In genomic region chr20:63174309-63175030, GRCh38 we compare ENCODE assay signal across 20 cellular contexts. TPM values are rescaled to one million over a fixed set of nuclear protein-coding genes. Genes with fewer than 3 reads are reported as not detected.
DNase-seq lines count a peak whose midpoint lies in the region; ATAC-seq and TF ChIP-seq lines count a peak whose summit lies in the region.
"Had no signal": no experiment of that assay in that cellular context is flagged by ENCODE, and none has a peak within 500 bp of the region (broad histone marks: within the 10 kb centered on the region; RNA-seq: fewer than 3 reads in every experiment).

No MANE protein-coding gene starts in this region.

- WGBS in endodermal cell (ENCODE audit: insufficient coverage in 1 of 2, insufficient read length in 1 of 2), 2 experiments: 22% methylated on average over 16 of the region's 16 CpGs; no CpG with 5 or more reads in 1 of the 2 experiments
- no CpG with 5 or more reads among the region's 16 CpGs for WGBS in neuronal stem cell (ENCODE audit: extremely low coverage in 2 of 2, insufficient read length in 2 of 2, insufficient replicate concordance in 1 of 2), 2 donors

- no peak for ATAC-seq in sciatic nerve
- no peak for ATAC-seq in activated T-helper 17 cell treated with anti-CD3 and anti-CD28 coated beads, Interleukin-2, amount 50 U/mL, for 72 hours (replicated peaks)
- ATAC-seq: left ventricle myocardium superior had no signal

- peaks cover 7% of the 10 kb centered on the region; the same call in 1 of the 2 replicates for H3K4me1 ChIP-seq in ES-I3 (ENCODE audit: insufficient read depth, low read length)
- H3K4me1 ChIP-seq in endodermal cell (ENCODE audit: control insufficient read depth, insufficient read depth, low read length): peaks cover 2% of the 10 kb centered on the region
- H3K4me1 ChIP-seq in neuronal stem cell (ENCODE audit: control insufficient read depth in 2 of 2, insufficient read depth in 1 of 2, low read depth in 1 of 2, low read length in 2 of 2): peaks cover 38 to 39% of the 10 kb centered on the region in 2 donors
- H3K4me1 ChIP-seq: parathyroid adenoma had no signal

- peaks cover 9% of the 10 kb centered on the region for H3K79me1 ChIP-seq in neuronal stem cell (ENCODE audit: low read depth, low read length)

- DNase-seq in NCI-H2171 (lab: John Stamatoyannopoulos, UW) (peak; percentile 19), endodermal cell (no peak), neuronal stem cell (ENCODE audit: low spot score) (peak; percentile 52), sciatic nerve (ENCODE audit: low spot score) (no peak), GM10266 (ENCODE audit: extremely low spot score) (no peak)
- DNase-seq: activated CD4-positive, alpha-beta T cell treated with anti-CD3 and anti-CD28 coated beads, Interleukin-2, amount 50 U/mL, for 1 hour; activated naive CD4-positive, alpha-beta T cell; foreskin melanocyte; left ventricle myocardium superior; NCI-H146; NCI-H524; OCI-M1 had no signal

- H3K27ac ChIP-seq in endodermal cell (ENCODE audit: low read depth, low read length): no peak overlapping the region
- peak overlapping the region; percentile 83 for H3K27ac ChIP-seq in neuronal stem cell (replicated peaks; ENCODE audit: low read length)
- H3K27ac ChIP-seq: ascending aorta, parathyroid adenoma, SJSA1, skin epidermis, thoracic aorta had no signal

- H3K36me3 ChIP-seq in ES-I3 (ENCODE audit: insufficient read depth, low read length) (no peaks in the 10 kb centered on the region), endodermal cell (ENCODE audit: control insufficient read depth, insufficient read depth, low read length) (no peaks in the 10 kb centered on the region), neuronal stem cell (replicated peaks in 1 of 2; ENCODE audit: control insufficient read depth in 2 of 2, insufficient read depth in 2 of 2, low read length in 2 of 2) (peaks cover 0 to 1% of the 10 kb centered on the region in 2 donors)
- H3K36me3 ChIP-seq: ascending aorta, SJSA1, thoracic aorta had no signal

- H2BK15ac ChIP-seq in neuronal stem cell (ENCODE audit: low read length): peak overlapping the region; percentile 69

- peak overlapping the region; percentile 71 for H2BK5ac ChIP-seq in neuronal stem cell (ENCODE audit: low read length)

- TF ChIP-seq CTCF in endodermal cell (conservative IDR thresholded peaks at IDR 0.05) (no peak), GM10266 (IDR thresholded peaks at IDR 0.05; ENCODE audit: control insufficient read depth, insufficient read depth, low read depth, missing control alignments) (no peak)

- intact Hi-C loops in sciatic nerve (cut with DNase I): no loop called here

- H3K36me3 Mint-ChIP-seq in endodermal cell (ENCODE audit: low read depth): no peaks in the 10 kb centered on the region
- peaks cover 6% of the 10 kb centered on the region for H3K36me3 Mint-ChIP-seq in activated T-helper 17 cell treated with anti-CD3 and anti-CD28 coated beads, Interleukin-2, amount 50 U/mL, for 72 hours (ENCODE audit: low read depth)

- H3K9ac ChIP-seq in ES-I3 (ENCODE audit: low read depth, low read length) (peak overlapping the region; percentile 18; the same call in 1 of the 2 replicates), endodermal cell (ENCODE audit: extremely low read depth, low read length, poor library complexity, severe bottlenecking) (no peak overlapping the region), neuronal stem cell (ENCODE audit: low read depth, low read length, poor library complexity) (peak overlapping the region; percentile 12)
- H3K9ac ChIP-seq: parathyroid adenoma had no signal

- H3K4me3 ChIP-seq in endodermal cell (ENCODE audit: low read length) (no peak overlapping the region), neuronal stem cell (ENCODE audit: low read length in 2 of 2) (peak overlapping the region; percentile 12 to 79)
- H3K4me3 ChIP-seq: ascending aorta, SJSA1, skin epidermis, thoracic aorta had no signal

- peak overlapping the region; percentile 89 for H2AFZ ChIP-seq in neuronal stem cell (ENCODE audit: low read length)
- H2AFZ ChIP-seq: parathyroid adenoma had no signal

- H3K4me2 ChIP-seq in neuronal stem cell (ENCODE audit: insufficient read depth, low read length, poor library complexity, severe bottlenecking): peak overlapping the region; percentile 89

- H2BK12ac ChIP-seq in neuronal stem cell (ENCODE audit: low read length): peak overlapping the region; percentile 99

- H3K18ac ChIP-seq in neuronal stem cell (ENCODE audit: low read length): peak overlapping the region; percentile 98

- H4K91ac ChIP-seq in neuronal stem cell (ENCODE audit: low read depth, low read length, poor library complexity): peak overlapping the region; percentile 80

- peak overlapping the region; percentile 99 for H2AK5ac ChIP-seq in neuronal stem cell (ENCODE audit: low read depth, low read length)

- peak overlapping the region; percentile 58 for H3K4ac ChIP-seq in neuronal stem cell (ENCODE audit: low read length)

- peaks cover 86% of the 10 kb centered on the region for H3K27me3 Mint-ChIP-seq in endodermal cell (ENCODE audit: insufficient read depth)
- H3K27me3 Mint-ChIP-seq in activated T-helper 17 cell treated with anti-CD3 and anti-CD28 coated beads, Interleukin-2, amount 50 U/mL, for 72 hours: peaks cover 22% of the 10 kb centered on the region

- peaks cover 98% of the 10 kb centered on the region for H3K27me3 ChIP-seq in endodermal cell (ENCODE audit: control insufficient read depth, insufficient read depth, low read length, poor library complexity, severe bottlenecking)
- peaks cover 0 to 32% (median 17%) of the 10 kb centered on the region in 3 experiments for H3K27me3 ChIP-seq in neuronal stem cell (ENCODE audit: control insufficient read depth in 3 of 3, insufficient read depth in 3 of 3, low read depth in 1 of 3, low read length in 3 of 3)

- H3K4me3 Mint-ChIP-seq in endodermal cell: peak overlapping the region; percentile 45
- no peak overlapping the region for H3K4me3 Mint-ChIP-seq in activated T-helper 17 cell treated with anti-CD3 and anti-CD28 coated beads, Interleukin-2, amount 50 U/mL, for 72 hours

- H3K9me3 ChIP-seq in ES-I3 (ENCODE audit: control insufficient read depth, insufficient read depth, low read length) (no peaks in the 10 kb centered on the region), endodermal cell (ENCODE audit: control insufficient read depth, low read length) (no peaks in the 10 kb centered on the region), neuronal stem cell (replicated peaks in 1 of 2; ENCODE audit: control insufficient read depth in 2 of 2, insufficient read depth in 1 of 2, low read depth in 1 of 2, low read length in 2 of 2) (no peaks in the 10 kb centered on the region)
- H3K9me3 ChIP-seq: ascending aorta, SJSA1, thoracic aorta had no signal

- no peak overlapping the region for H3K27ac Mint-ChIP-seq in endodermal cell
- H3K27ac Mint-ChIP-seq in activated T-helper 17 cell treated with anti-CD3 and anti-CD28 coated beads, Interleukin-2, amount 50 U/mL, for 72 hours: no peak overlapping the region
- H3K27ac Mint-ChIP-seq: CD14-positive monocyte had no signal

- peak overlapping the region; percentile 98 for H2BK120ac ChIP-seq in neuronal stem cell (ENCODE audit: low read depth, low read length)

- peak overlapping the region; percentile 25 for H3K14ac ChIP-seq in neuronal stem cell (ENCODE audit: low read length)

- H4K8ac ChIP-seq in neuronal stem cell (ENCODE audit: low read depth, low read length): peak overlapping the region; percentile 89

- peak overlapping the region; percentile 86 for H3K23ac ChIP-seq in neuronal stem cell (ENCODE audit: low read depth, low read length, poor library complexity)

- peaks cover 6% of the 10 kb centered on the region for H3K4me1 Mint-ChIP-seq in endodermal cell
- H3K4me1 Mint-ChIP-seq in activated T-helper 17 cell treated with anti-CD3 and anti-CD28 coated beads, Interleukin-2, amount 50 U/mL, for 72 hours: no peaks in the 10 kb centered on the region

- H3K9me3 Mint-ChIP-seq in endodermal cell: no peaks in the 10 kb centered on the region
- no peaks in the 10 kb centered on the region for H3K9me3 Mint-ChIP-seq in activated T-helper 17 cell treated with anti-CD3 and anti-CD28 coated beads, Interleukin-2, amount 50 U/mL, for 72 hours

RNA-seq across cellular contexts. Expression of gene YTHDF1, which starts 41.5 kb away (rescaled TPM):
- total RNA-seq in endodermal cell (10 to 100 TPM; 64.9 to 73.2 TPM), sciatic nerve (32.1 TPM)
- 43.0 TPM for polyA plus RNA-seq in endodermal cell (2013, experiment 1 of 2)
- 41.6 TPM for polyA plus RNA-seq in endodermal cell (2013, experiment 2 of 2)
- 33.5 TPM for polyA plus RNA-seq in neuronal stem cell (2013, experiment 1 of 2)
- 33.7 TPM for polyA plus RNA-seq in neuronal stem cell (2013, experiment 2 of 2)
- total RNA-seq in activated T-helper 17 cell treated with anti-CD3 and anti-CD28 coated beads, Interleukin-2, amount 50 U/mL, for 72 hours: 10 to 100 TPM; 23.7 to 40.3 TPM

Comparison
In these comparisons a context has a peak if more than half of its experiments do, and no peak if none do; other contexts are left out.
1. DNase-seq: peak in NCI-H2171 (single experiment) and neuronal stem cell (single experiment); none in endodermal cell (single experiment), sciatic nerve (single experiment) and GM10266 (single experiment).